Comparison of ENCODE assay signal across 1 cellular context in genomic region chr6:141123084-141123483, GRCh38.
TF ChIP-seq lines count a peak whose summit lies in the region.

No MANE protein-coding gene starts in this region.

TF ChIP-seq in GM23338, 12 proteins besides CTCF, POLR2A, EP300 and RAD21 (continued from another document):
- TF ChIP-seq ZNF462 (CRISPR knock-in tag; IDR thresholded peaks at IDR 0.05): no peak
